ENCODE assay signal across 1 cellular context in genomic region chr20:57658447-57659130, GRCh38.
TF ChIP-seq lines count a peak whose summit lies in the region.

No MANE protein-coding gene starts in this region.

TF ChIP-seq in SK-N-SH treated with all-trans-retinoic acid at 6 μM for 48 hours, 23 proteins besides CTCF, POLR2A, EP300 and RAD21 (continued from another document):
- TF ChIP-seq, protein P1, sequence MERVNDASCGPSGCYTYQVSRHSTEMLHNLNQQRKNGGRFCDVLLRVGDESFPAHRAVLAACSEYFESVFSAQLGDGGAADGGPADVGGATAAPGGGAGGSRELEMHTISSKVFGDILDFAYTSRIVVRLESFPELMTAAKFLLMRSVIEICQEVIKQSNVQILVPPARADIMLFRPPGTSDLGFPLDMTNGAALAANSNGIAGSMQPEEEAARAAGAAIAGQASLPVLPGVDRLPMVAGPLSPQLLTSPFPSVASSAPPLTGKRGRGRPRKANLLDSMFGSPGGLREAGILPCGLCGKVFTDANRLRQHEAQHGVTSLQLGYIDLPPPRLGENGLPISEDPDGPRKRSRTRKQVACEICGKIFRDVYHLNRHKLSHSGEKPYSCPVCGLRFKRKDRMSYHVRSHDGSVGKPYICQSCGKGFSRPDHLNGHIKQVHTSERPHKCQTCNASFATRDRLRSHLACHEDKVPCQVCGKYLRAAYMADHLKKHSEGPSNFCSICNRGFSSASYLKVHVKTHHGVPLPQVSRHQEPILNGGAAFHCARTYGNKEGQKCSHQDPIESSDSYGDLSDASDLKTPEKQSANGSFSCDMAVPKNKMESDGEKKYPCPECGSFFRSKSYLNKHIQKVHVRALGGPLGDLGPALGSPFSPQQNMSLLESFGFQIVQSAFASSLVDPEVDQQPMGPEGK (CRISPR knock-in tag; IDR thresholded peaks at IDR 0.05; ENCODE audit: borderline replicate concordance) = no peak
- TF ChIP-seq ZNF70 (CRISPR knock-in tag; IDR thresholded peaks at IDR 0.05) (no peak), TOX (CRISPR knock-in tag; IDR thresholded peaks at IDR 0.05; ENCODE audit: borderline replicate concordance) (no peak), ZFP3 (CRISPR knock-in tag; IDR thresholded peaks at IDR 0.05) (no peak)
